In the genomic region with DNA sequence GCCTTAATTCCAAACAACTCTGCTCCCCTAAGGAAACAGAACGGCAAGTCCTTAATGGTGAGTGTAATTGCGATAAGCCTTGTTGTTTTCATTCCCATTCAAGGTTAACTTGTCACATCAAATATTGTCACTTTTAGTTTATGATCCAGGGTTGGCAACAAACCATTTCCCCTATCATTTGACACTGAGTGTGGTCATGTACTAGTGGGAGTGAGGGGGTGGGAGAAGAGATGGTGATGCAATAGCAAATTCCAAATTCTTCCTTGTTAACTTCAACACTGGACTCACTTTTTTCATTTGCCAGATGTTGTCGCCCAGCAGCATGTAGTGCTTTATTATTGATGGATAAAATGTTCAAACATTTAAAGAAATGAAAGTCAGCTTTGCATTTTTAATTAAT, we compare ENCODE assay signal across 20 cellular contexts.
"Had no signal": no experiment of that assay in that cellular context is flagged by ENCODE, and none has a peak within 500 bp of the region (broad histone marks: within the 10 kb centered on the region; RNA-seq: fewer than 3 reads in every experiment).

No MANE protein-coding gene starts in this region.

- H3K27ac ChIP-seq: brain microvascular endothelial cell, gastrocnemius medialis, heart left ventricle, left ventricle myocardium inferior, skin epidermis, stomach had no signal

- ATAC-seq: activated CD8-positive, alpha-beta T cell treated with anti-CD3 and anti-CD28 coated beads for 36 hours; activated T-helper 17 cell treated with anti-CD3 and anti-CD28 coated beads, Interleukin-2, amount 50 U/mL, for 72 hours; gastrocnemius medialis; heart left ventricle had no signal

- DNase-seq: activated CD4-positive, alpha-beta T cell treated with anti-CD3 and anti-CD28 coated beads for 48 hours; activated CD4-positive, CD25-positive, alpha-beta regulatory T cell; activated CD8-positive, alpha-beta T cell treated with anti-CD3 and anti-CD28 coated beads for 36 hours; activated naive CD4-positive, alpha-beta T cell treated with anti-CD3 and anti-CD28 coated beads for 36 hours; activated T-cell treated with anti-CD3 and anti-CD28 coated beads, Interleukin-2, amount 50 U/mL, for 1 hour; anterior cingulate cortex; brain microvascular endothelial cell; central memory CD4-positive, alpha-beta T cell; gastrocnemius medialis; heart left ventricle; left ventricle myocardium inferior; mammary epithelial cell; midbrain; nephron progenitor cell; nucleus accumbens; stimulated activated CD4-positive, alpha-beta T cell treated with anti-CD3 and anti-CD28 coated beads, Interleukin-4, amount 100 ng/mL, for 1 hour; stomach had no signal

- H3K4me1 Mint-ChIP-seq: activated T-helper 17 cell treated with anti-CD3 and anti-CD28 coated beads, Interleukin-2, amount 50 U/mL, for 72 hours; nephron progenitor cell had no signal

- H3K27me3 ChIP-seq: brain microvascular endothelial cell, gastrocnemius medialis had no signal

- H3K36me3 ChIP-seq: brain microvascular endothelial cell, gastrocnemius medialis, heart left ventricle, left ventricle myocardium inferior, stomach had no signal

- H3K4me3 ChIP-seq: gastrocnemius medialis, heart left ventricle, left ventricle myocardium inferior, skin epidermis, stomach had no signal

- H3K27ac Mint-ChIP-seq: activated CD8-positive, alpha-beta T cell treated with anti-CD3 and anti-CD28 coated beads for 36 hours; activated naive CD4-positive, alpha-beta T cell treated with anti-CD3 and anti-CD28 coated beads for 36 hours; activated T-helper 17 cell treated with anti-CD3 and anti-CD28 coated beads, Interleukin-2, amount 50 U/mL, for 72 hours; nephron progenitor cell; type B pancreatic cell had no signal

- H3K4me1 ChIP-seq: gastrocnemius medialis, left ventricle myocardium inferior, stomach had no signal

- H3K9me3 ChIP-seq: gastrocnemius medialis had no signal

- H3K4me3 Mint-ChIP-seq: activated CD8-positive, alpha-beta T cell treated with anti-CD3 and anti-CD28 coated beads for 36 hours; activated naive CD4-positive, alpha-beta T cell treated with anti-CD3 and anti-CD28 coated beads for 36 hours; activated T-helper 17 cell treated with anti-CD3 and anti-CD28 coated beads, Interleukin-2, amount 50 U/mL, for 72 hours; nephron progenitor cell; type B pancreatic cell had no signal
